Comparison of ENCODE assay signal across 16 cellular contexts in genomic region chr20:50233325-50234212, GRCh38. TPM values are rescaled to one million over a fixed set of nuclear protein-coding genes. Genes with fewer than 3 reads are reported as not detected.
A peak's percentile ranks its signal among the peaks of the same experiment; 100 is the strongest.
DNase-seq lines count a peak whose midpoint lies in the region; ATAC-seq and TF ChIP-seq lines count a peak whose summit lies in the region.
"Had no signal": no experiment of that assay in that cellular context is flagged by ENCODE, and none has a peak within 500 bp of the region (broad histone marks: within the 10 kb centered on the region; RNA-seq: fewer than 3 reads in every experiment).

No MANE protein-coding gene starts in this region.

- no peak overlapping the region for H3K4me3 ChIP-seq in right atrium auricular region
- no peak overlapping the region for H3K4me3 ChIP-seq in neuronal stem cell (ENCODE audit: low read length in 2 of 2)
- H3K4me3 ChIP-seq in OCI-LY7 (ENCODE audit: low read depth, low read length, poor library complexity, severe bottlenecking) = no peak overlapping the region
- H3K4me3 ChIP-seq: PC-9 had no signal

- peak overlapping the region; percentile 32 for H4K8ac ChIP-seq in neuronal stem cell (ENCODE audit: low read depth, low read length)

- peak; percentile 20 for ATAC-seq in Right ventricle myocardium inferior

- H3K4me1 Mint-ChIP-seq in dendritic cell treated with granulocyte-macrophage colony-stimulating factor and Interleukin-4, amounts not matched to agents 40 ng/mL and 50 ng/mL, for 4 days (ENCODE audit: low read depth) = peaks cover 64% of the 10 kb centered on the region
- H3K4me1 Mint-ChIP-seq in osteocyte (ENCODE audit: unreplicated experiment) = no peaks in the 10 kb centered on the region

- peak overlapping the region; percentile 28 for H3K23ac ChIP-seq in neuronal stem cell (ENCODE audit: low read depth, low read length, poor library complexity)

- no peak for TF ChIP-seq CTCF in right atrium auricular region (IDR thresholded peaks at IDR 0.05)
- TF ChIP-seq CTCF in osteocyte (IDR thresholded peaks at IDR 0.05) = no peak
- TF ChIP-seq CTCF in OCI-LY7 (conservative IDR thresholded peaks at IDR 0.05; ENCODE audit: low read length) = no peak

- H3K27me3 ChIP-seq in right atrium auricular region (no peaks in the 10 kb centered on the region), neuronal stem cell (ENCODE audit: control insufficient read depth in 3 of 3, insufficient read depth in 3 of 3, low read depth in 1 of 3, low read length in 3 of 3) (no peaks in the 10 kb centered on the region)

- DNase-seq in Right ventricle myocardium inferior (ENCODE audit: missing footprints) (peak; percentile 25), right atrium auricular region (ENCODE audit: low spot score) (no peak), neuronal stem cell (ENCODE audit: low spot score) (no peak), osteocyte (ENCODE audit: extremely low spot score, unreplicated experiment) (no peak), NCI-H510A (lab: John Stamatoyannopoulos, UW) (no peak), OCI-M1 (lab: John Stamatoyannopoulos, UW) (no peak), OCI-LY7 (ENCODE audit: low spot score) (no peak)
- DNase-seq: C1 segment of cervical spinal cord, KBM-7, NCI-H1436, NCI-H2029, NCI-H2171, NCI-H446 treated with DMSO at 0.1 percent for 48 hours, NCI-H774, PC-9 had no signal

- no peak overlapping the region for H3K4me3 Mint-ChIP-seq in dendritic cell treated with granulocyte-macrophage colony-stimulating factor and Interleukin-4, amounts not matched to agents 40 ng/mL and 50 ng/mL, for 4 days
- H3K4me3 Mint-ChIP-seq in osteocyte (ENCODE audit: unreplicated experiment) = no peak overlapping the region

- H4K20me1 ChIP-seq in OCI-LY7 (ENCODE audit: insufficient read depth, low read length) = no peaks in the 10 kb centered on the region

- peak overlapping the region; percentile 1 for H2BK120ac ChIP-seq in neuronal stem cell (ENCODE audit: low read depth, low read length)

- no peak overlapping the region for H4K91ac ChIP-seq in neuronal stem cell (ENCODE audit: low read depth, low read length, poor library complexity)

- intact Hi-C loops in Right ventricle myocardium inferior (cut with DNase I) (no loop called here), OCI-LY7 (cut with micrococcal nuclease; ENCODE audit: unreplicated experiment) (no loop called here)
- intact Hi-C loops in dendritic cell treated with granulocyte-macrophage colony-stimulating factor and Interleukin-4, amounts not matched to agents 40 ng/mL and 50 ng/mL, for 4 days (cut with micrococcal nuclease) = no loop called here

- H3K4me1 ChIP-seq in right atrium auricular region = no peaks in the 10 kb centered on the region
- H3K4me1 ChIP-seq in neuronal stem cell (ENCODE audit: control insufficient read depth in 2 of 2, insufficient read depth in 1 of 2, low read depth in 1 of 2, low read length in 2 of 2) = no peaks in the 10 kb centered on the region
- H3K4me1 ChIP-seq in OCI-LY7 (ENCODE audit: insufficient read depth, low read length, poor library complexity, severe bottlenecking) = no peaks in the 10 kb centered on the region

- no peaks in the 10 kb centered on the region for H3K36me3 Mint-ChIP-seq in dendritic cell treated with granulocyte-macrophage colony-stimulating factor and Interleukin-4, amounts not matched to agents 40 ng/mL and 50 ng/mL, for 4 days (ENCODE audit: low read depth)
- H3K36me3 Mint-ChIP-seq in osteocyte (ENCODE audit: unreplicated experiment) = no peaks in the 10 kb centered on the region

- H2AFZ ChIP-seq in neuronal stem cell (ENCODE audit: low read length) = no peak overlapping the region
- H2AFZ ChIP-seq in OCI-LY7 (ENCODE audit: low read length) = no peak overlapping the region
- H2AFZ ChIP-seq: PC-9 had no signal

- CTCF ChIA-PET in OCI-LY7 (lab: Charles Lee; ENCODE audit: unreplicated experiment) = no interaction called here

- no peaks in the 10 kb centered on the region for H3K36me3 ChIP-seq in right atrium auricular region
- H3K36me3 ChIP-seq in neuronal stem cell (replicated peaks in 1 of 2; ENCODE audit: control insufficient read depth in 2 of 2, insufficient read depth in 2 of 2, low read length in 2 of 2) = no peaks in the 10 kb centered on the region
- no peaks in the 10 kb centered on the region for H3K36me3 ChIP-seq in OCI-LY7 (ENCODE audit: insufficient read depth, low read length)

- H3K79me1 ChIP-seq in neuronal stem cell (ENCODE audit: low read depth, low read length) = no peaks in the 10 kb centered on the region

- no peaks in the 10 kb centered on the region for H3K9me3 Mint-ChIP-seq in dendritic cell treated with granulocyte-macrophage colony-stimulating factor and Interleukin-4, amounts not matched to agents 40 ng/mL and 50 ng/mL, for 4 days
- H3K9me3 Mint-ChIP-seq in osteocyte (ENCODE audit: unreplicated experiment) = no peaks in the 10 kb centered on the region

- no peak overlapping the region for H3K4ac ChIP-seq in neuronal stem cell (ENCODE audit: low read length)

- H3K9me2 ChIP-seq in OCI-LY7 (ENCODE audit: insufficient read depth, low read length) = no peaks in the 10 kb centered on the region

- H3K27ac ChIP-seq in right atrium auricular region (no peak overlapping the region), neuronal stem cell (replicated peaks; ENCODE audit: low read length) (no peak overlapping the region), OCI-LY7 (ENCODE audit: low read depth, low read length, poor library complexity, severe bottlenecking) (no peak overlapping the region)
- H3K27ac ChIP-seq: PC-9 had no signal

- peak overlapping the region; percentile 37 for H3K27ac Mint-ChIP-seq in dendritic cell treated with granulocyte-macrophage colony-stimulating factor and Interleukin-4, amounts not matched to agents 40 ng/mL and 50 ng/mL, for 4 days
- H3K27ac Mint-ChIP-seq in osteocyte (ENCODE audit: unreplicated experiment) = no peak overlapping the region

- H2AK5ac ChIP-seq in neuronal stem cell (ENCODE audit: low read depth, low read length) = peak overlapping the region; percentile 19

- H3K14ac ChIP-seq in neuronal stem cell (ENCODE audit: low read length) = no peak overlapping the region

- no peak overlapping the region for H2BK12ac ChIP-seq in neuronal stem cell (ENCODE audit: low read length)

- H2BK5ac ChIP-seq in neuronal stem cell (ENCODE audit: low read length) = no peak overlapping the region

- peak overlapping the region; percentile 3 for H2BK15ac ChIP-seq in neuronal stem cell (ENCODE audit: low read length)

- H3K27me3 Mint-ChIP-seq in dendritic cell treated with granulocyte-macrophage colony-stimulating factor and Interleukin-4, amounts not matched to agents 40 ng/mL and 50 ng/mL, for 4 days = peaks cover 6% of the 10 kb centered on the region
- H3K27me3 Mint-ChIP-seq in osteocyte (ENCODE audit: unreplicated experiment) = no peaks in the 10 kb centered on the region

- H3K4me2 ChIP-seq in neuronal stem cell (ENCODE audit: insufficient read depth, low read length, poor library complexity, severe bottlenecking) = no peak overlapping the region
- H3K4me2 ChIP-seq in OCI-LY7 (ENCODE audit: low read length) = no peak overlapping the region
- H3K4me2 ChIP-seq: PC-9 had no signal

- no peaks in the 10 kb centered on the region for H3K79me2 ChIP-seq in OCI-LY7 (ENCODE audit: insufficient read depth, low read depth, low read length)

- no CpG with 5 or more reads among the region's 19 CpGs for WGBS in neuronal stem cell (ENCODE audit: extremely low coverage in 2 of 2, insufficient read length in 2 of 2, insufficient replicate concordance in 1 of 2), 2 donors

- no TSS peak for BruUV-seq in OCI-LY7 (replicated peaks; lab: Mats Ljungman, UMichigan)

- no peak overlapping the region for H3K9ac ChIP-seq in neuronal stem cell (ENCODE audit: low read depth, low read length, poor library complexity)

- H3K9me3 ChIP-seq in right atrium auricular region (no peaks in the 10 kb centered on the region), neuronal stem cell (replicated peaks in 1 of 2; ENCODE audit: control insufficient read depth in 2 of 2, insufficient read depth in 1 of 2, low read depth in 1 of 2, low read length in 2 of 2) (no peaks in the 10 kb centered on the region), OCI-LY7 (ENCODE audit: low read length) (no peaks in the 10 kb centered on the region)

- POLR2A ChIA-PET in OCI-LY7 (lab: Charles Lee) = no interaction called here

- peak overlapping the region; percentile 74 for H3K18ac ChIP-seq in neuronal stem cell (ENCODE audit: low read length)

RNA-seq across cellular contexts. Expression of gene CEBPB, which starts 42.9 kb away (rescaled TPM):
- 62.4 TPM for total RNA-seq in Right ventricle myocardium inferior
- total RNA-seq in right atrium auricular region = 100 to 1,000 TPM in 1 of 2 donors, 10 to 100 TPM in 1; 61.3 to 102 TPM
- 3.2 TPM for polyA plus RNA-seq in neuronal stem cell (2013, experiment 1 of 2)
- 3.2 TPM for polyA plus RNA-seq in neuronal stem cell (2013, experiment 2 of 2)
- total RNA-seq in osteocyte = 59.1 and 60.7 TPM in 2 replicates
- total RNA-seq in OCI-LY7 (2014; rRNA removed; shearing (Covaris generic)) = 31.0 and 47.6 TPM in 2 replicates
- 48.2 and 48.4 TPM in 2 replicates for total RNA-seq in OCI-LY7 (2022)
